In the genomic region with DNA sequence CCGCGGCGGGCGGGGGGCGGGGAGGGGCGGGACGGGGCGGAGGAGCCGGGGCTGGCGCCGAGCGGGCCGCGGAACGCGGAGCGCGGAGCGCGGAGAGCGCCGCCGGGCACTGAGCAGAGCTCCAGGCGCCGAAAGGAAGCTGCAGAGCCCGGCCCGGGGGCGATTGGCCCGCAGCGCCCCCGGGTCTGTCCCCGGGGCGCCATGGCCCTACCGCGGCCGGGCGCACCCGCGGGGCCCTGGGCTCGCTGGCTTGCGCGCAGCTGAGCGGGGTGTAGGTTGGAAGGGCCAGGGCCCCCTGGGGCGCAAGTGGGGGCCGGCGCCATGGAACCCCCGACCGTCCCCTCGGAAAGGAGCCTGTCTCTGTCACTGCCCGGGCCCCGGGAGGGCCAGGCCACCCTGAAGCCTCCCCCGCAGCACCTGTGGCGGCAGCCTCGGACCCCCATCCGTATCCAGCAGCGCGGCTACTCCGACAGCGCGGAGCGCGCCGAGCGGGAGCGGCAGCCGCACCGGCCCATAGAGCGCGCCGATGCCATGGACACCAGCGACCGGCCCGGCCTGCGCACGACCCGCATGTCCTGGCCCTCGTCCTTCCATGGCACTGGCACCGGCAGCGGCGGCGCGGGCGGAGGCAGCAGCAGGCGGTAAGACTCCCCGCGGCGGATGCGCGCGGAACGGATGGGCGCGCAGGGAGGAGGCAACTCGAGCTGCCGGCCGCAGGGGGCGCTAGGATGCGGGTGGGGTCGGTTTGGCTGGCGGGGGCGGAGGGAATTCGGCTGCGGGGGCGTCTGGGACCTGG, we compare ENCODE assay signal across 8 cellular contexts. TPM values are rescaled to one million over a fixed set of nuclear protein-coding genes. Genes with fewer than 3 reads are reported as not detected.
DNase-seq lines count a peak whose midpoint lies in the region; ATAC-seq lines count a peak whose summit lies in the region.

A gene (plus strand): TSS at position 95 of the 796 bp plus-strand sequence. CDS start 227 bp downstream, at position 322.

- peak; percentile 4 to 6 for ATAC-seq in activated T-cell treated with anti-CD3 and anti-CD28 coated beads, Interleukin-2, amount 50 U/mL, for 72 hours (replicated peaks in 1 of 2)
- ATAC-seq in GM19467 (IDR thresholded peaks at IDR 0.05; ENCODE audit: unreplicated experiment): no peak

- H3K4me3 Mint-ChIP-seq in activated T-cell treated with anti-CD3 and anti-CD28 coated beads, Interleukin-2, amount 50 U/mL, for 72 hours: peak within 1 kb of the TSS; percentile 94 to 96

- peaks cover 50% of the 10 kb centered on the region for H3K4me1 ChIP-seq in skeletal muscle satellite cell (ENCODE audit: control insufficient read depth, insufficient read depth, low read length)

- H3K36me3 Mint-ChIP-seq in activated T-cell treated with anti-CD3 and anti-CD28 coated beads, Interleukin-2, amount 50 U/mL, for 72 hours (ENCODE audit: insufficient read depth in 2 of 2): peaks cover 0 to 4% of the 10 kb centered on the region in 2 donors

- H3K4me3 ChIP-seq in skeletal muscle satellite cell (ENCODE audit: low read length): peak within 1 kb of the TSS; percentile 70

- H3K36me3 ChIP-seq in skeletal muscle satellite cell (ENCODE audit: insufficient read depth, low read length): no peaks in the 10 kb centered on the region

- H3K9me3 ChIP-seq in skeletal muscle satellite cell (replicated peaks; ENCODE audit: low read length): no peaks in the 10 kb centered on the region

- peak within 1 kb of the TSS; percentile 89 for H3K4me2 ChIP-seq in skeletal muscle satellite cell (ENCODE audit: low read length)

- H3K4me1 Mint-ChIP-seq in activated T-cell treated with anti-CD3 and anti-CD28 coated beads, Interleukin-2, amount 50 U/mL, for 72 hours (ENCODE audit: low read depth): peaks cover 81% of the 10 kb centered on the region

- H3K27me3 ChIP-seq in skeletal muscle satellite cell (ENCODE audit: control insufficient read depth, insufficient read depth, low read length): peaks cover 64% of the 10 kb centered on the region

- intact Hi-C loops in head of caudate nucleus (cut with DNase I): no loop called here

- H3K9me3 Mint-ChIP-seq in activated T-cell treated with anti-CD3 and anti-CD28 coated beads, Interleukin-2, amount 50 U/mL, for 72 hours: no peaks in the 10 kb centered on the region

- no peak within 1 kb of the TSS for H3K9ac ChIP-seq in skeletal muscle satellite cell (ENCODE audit: low read depth, low read length)

- peaks cover 45% of the 10 kb centered on the region for H3K27me3 Mint-ChIP-seq in activated T-cell treated with anti-CD3 and anti-CD28 coated beads, Interleukin-2, amount 50 U/mL, for 72 hours (ENCODE audit: low read depth)

- peak within 1 kb of the TSS; percentile 6 for H3K27ac Mint-ChIP-seq in activated T-cell treated with anti-CD3 and anti-CD28 coated beads, Interleukin-2, amount 50 U/mL, for 72 hours

- peak; percentile 62 for DNase-seq in NCI-H2196 (lab: John Stamatoyannopoulos, UW; ENCODE audit: unreplicated experiment)
- DNase-seq in NCI-H2196 treated with DMSO at 0.1 percent for 48 hours (lab: John Stamatoyannopoulos, UW; ENCODE audit: unreplicated experiment): no peak
- DNase-seq in NCI-H226: peak; percentile 46
- peak; percentile 79 to 86 for DNase-seq in activated T-cell treated with anti-CD3 and anti-CD28 coated beads, Interleukin-2, amount 50 U/mL, for 72 hours
- DNase-seq in head of caudate nucleus: peak in 28 of 42 donors; percentile 28 to 81 (median 68)
- DNase-seq in activated CD4-positive, CD25-positive, alpha-beta regulatory T cell treated with anti-CD3 and anti-CD28 coated beads, Interleukin-2, amount 50 U/mL, for 72 hours: no peak

RNA-seq across cellular contexts. Expression of the gene that starts here (rescaled TPM):
- total RNA-seq in activated T-cell treated with anti-CD3 and anti-CD28 coated beads, Interleukin-2, amount 50 U/mL, for 72 hours: 10 to 100 TPM; 21.8 to 36.8 TPM
- 3.5 and 5.6 TPM in 2 replicates for total RNA-seq in skeletal muscle satellite cell (2012; rRNA removed)

Comparison
In these comparisons a context has a peak if more than half of its experiments do, and no peak if none do; other contexts are left out.
1. DNase-seq: peak in NCI-H2196 (single experiment), NCI-H226 (single experiment), activated T-cell treated with anti-CD3 and anti-CD28 coated beads, Interleukin-2, amount 50 U/mL, for 72 hours (2 of 2) and head of caudate nucleus (28 of 42); none in NCI-H2196 treated with DMSO at 0.1 percent for 48 hours (single experiment) and activated CD4-positive, CD25-positive, alpha-beta regulatory T cell treated with anti-CD3 and anti-CD28 coated beads, Interleukin-2, amount 50 U/mL, for 72 hours (single experiment).